ENCODE assay signal across 1 cellular context in genomic region chr1:205809942-205810345, GRCh38.
TF ChIP-seq lines count a peak whose summit lies in the region.

No MANE protein-coding gene starts in this region.

TF ChIP-seq in K562, 482 proteins besides CTCF, POLR2A, EP300 and RAD21:
- no peak for TF ChIP-seq XRCC5 (IDR thresholded peaks at IDR 0.05; ENCODE audit: low read depth, low read length)
- no peak for TF ChIP-seq DEAF1 (CRISPR knock-in tag; IDR thresholded peaks at IDR 0.05)
- 0 out of 2 replicates have a peak, but pooled peaks have one; percentile 25 for TF ChIP-seq RBFOX2 (IDR thresholded peaks at IDR 0.05; ENCODE audit: low read depth, low read length)
- TF ChIP-seq RFX1 (IDR thresholded peaks at IDR 0.05): no peak
- no peak for TF ChIP-seq BACH1 (tag; IDR thresholded peaks at IDR 0.05)
- TF ChIP-seq CBX5 (IDR thresholded peaks at IDR 0.05; ENCODE audit: borderline replicate concordance, low read depth): no peak
- TF ChIP-seq MEF2D (tag; conservative IDR thresholded peaks at IDR 0.05; ENCODE audit: low read depth): no peak
- no peak for TF ChIP-seq MED1 (CRISPR knock-in tag; IDR thresholded peaks at IDR 0.05; ENCODE audit: borderline replicate concordance)
- TF ChIP-seq ZNF696 (CRISPR knock-in tag; conservative IDR thresholded peaks at IDR 0.05): no peak
- peak; percentile 37; the same call in 1 of the 2 replicates for TF ChIP-seq ZNF316 (IDR thresholded peaks at IDR 0.05)
- no peak for TF ChIP-seq LEF1 (IDR thresholded peaks at IDR 0.05)
- TF ChIP-seq MAFK (IDR thresholded peaks at IDR 0.05; ENCODE audit: low read length): peak; percentile 58
